Comparison of ENCODE assay signal across 1 cellular context in genomic region chr22:19754701-19755144, GRCh38.
TF ChIP-seq lines count a peak whose summit lies in the region.

No MANE protein-coding gene starts in this region.

TF ChIP-seq in HepG2, 621 proteins besides CTCF, POLR2A, EP300 and RAD21:
- TF ChIP-seq ATF3 (CRISPR knock-in tag; IDR thresholded peaks at IDR 0.05), result no peak
- TF ChIP-seq EZH2 (conservative IDR thresholded peaks at IDR 0.05; ENCODE audit: low read depth, low read length), result peak; percentile 47; the same call in 1 of the 2 replicates
